Comparison of ENCODE assay signal across 26 cellular contexts in the genomic region with DNA sequence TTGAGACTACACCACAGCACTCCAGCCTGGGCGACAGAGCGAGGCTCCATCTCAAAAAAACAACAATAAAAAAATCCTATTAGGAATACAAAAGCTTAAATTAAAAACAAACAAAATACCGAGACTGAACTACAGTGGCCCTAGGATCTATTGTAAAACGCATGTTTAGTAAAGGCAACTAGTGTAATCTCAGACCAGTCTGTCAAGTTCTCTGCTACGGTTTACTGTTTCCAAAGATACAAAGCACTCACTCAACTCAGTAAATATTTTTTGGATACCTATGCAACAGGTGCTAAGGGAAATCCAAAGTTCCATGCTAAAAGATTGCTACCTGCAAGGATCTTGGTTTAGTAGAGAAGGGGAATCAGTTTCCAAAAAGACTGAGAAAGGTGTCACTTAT. TPM values are rescaled to one million over a fixed set of nuclear protein-coding genes. Genes with fewer than 3 reads are reported as not detected.
DNase-seq lines count a peak whose midpoint lies in the region; ATAC-seq, FAIRE-seq and TF ChIP-seq lines count a peak whose summit lies in the region.
"Had no signal": no experiment of that assay in that cellular context is flagged by ENCODE, and none has a peak within 500 bp of the region (broad histone marks: within the 10 kb centered on the region; RNA-seq: fewer than 3 reads in every experiment).

No MANE protein-coding gene starts in this region.

- H3K27me3 ChIP-seq in right lobe of liver: no peaks in the 10 kb centered on the region
- no peaks in the 10 kb centered on the region for H3K27me3 ChIP-seq in HepG2 (ENCODE audit: control insufficient read depth in 1 of 2, insufficient read depth in 2 of 2, low read length in 2 of 2)
- H3K27me3 ChIP-seq: ovary had no signal

- H3K4me2 ChIP-seq in HepG2 (ENCODE audit: low read depth, low read length): no peak overlapping the region

- ATAC-seq in right lobe of liver (no peak), HepG2 (no peak), left ventricle myocardium superior (no peak)
- ATAC-seq: Panc1 had no signal

- TF ChIP-seq POLR2A in right lobe of liver (IDR thresholded peaks at IDR 0.05) (no peak), HepG2 (IDR thresholded peaks at IDR 0.05; ENCODE audit: insufficient read depth in 1 of 2, low read depth in 2 of 2, low read length in 2 of 2) (no peak)

- DNase-seq in right lobe of liver (no peak), HepG2 (ENCODE audit: low spot score) (no peak), RWPE1 (ENCODE audit: low spot score) (no peak), neural crest cell (ENCODE audit: low read depth, low spot score) (no peak), mesenteric fat pad (ENCODE audit: low spot score) (no peak), left ventricle myocardium superior (no peak)
- no peak for DNase-seq in stimulated activated CD4-positive, alpha-beta T cell treated with anti-CD3 and anti-CD28 coated beads, Interleukin-1b, Interleukin-23, amount 100 ng/mL, for 48 hours
- DNase-seq: activated CD4-positive, alpha-beta T cell treated with anti-CD3 and anti-CD28 coated beads for 48 hours; amygdala; DND-41; GF-D8; kidney glomerular epithelial cell; NCI-H1092 treated with DMSO at 0.1 percent for 48 hours; NCI-H1694 treated with DMSO at 0.1 percent for 48 hours; NCI-H524 treated with DMSO at 0.1 percent for 48 hours; nephron progenitor cell; ovary; SHP77; stimulated activated CD4-positive, alpha-beta T cell treated with anti-CD3 and anti-CD28 coated beads, Interleukin-2, amount 100 ng/mL, for 24 hours; stimulated activated CD8-positive, alpha-beta memory T cell treated with anti-CD3 and anti-CD28 coated beads, Interleukin-4, amount 100 ng/mL, for 48 hours had no signal

- H3K9me3 ChIP-seq in right lobe of liver (no peaks in the 10 kb centered on the region), HepG2 (ENCODE audit: low read length) (no peaks in the 10 kb centered on the region)
- H3K9me3 ChIP-seq: ovary had no signal

- CTCF ChIA-PET in HepG2 (lab: Yijun Ruan, JAX; ENCODE audit: low intra/inter-chr PET ratio, low total read pairs) (no interaction called here), RWPE1 (lab: Yijun Ruan, JAX) (interaction anchor here (1.3 kb wide), 1 partner anchor 139 kb away, joined by 6 read pairs; no protein-coding TSS in a partner anchor)

- intact Hi-C loops in right lobe of liver (cut with DNase I) (no loop called here), HepG2 (cut with micrococcal nuclease; ENCODE audit: unreplicated experiment) (no loop called here), left ventricle myocardium superior (cut with micrococcal nuclease) (no loop called here)

- peaks cover 21% of the 10 kb centered on the region for H3K9me3 Mint-ChIP-seq in neural crest cell

- H3K79me2 ChIP-seq in HepG2 (ENCODE audit: insufficient read depth, low read length): peaks cover 7% of the 10 kb centered on the region

- TF ChIP-seq EP300 in HepG2 (IDR thresholded peaks at IDR 0.05; ENCODE audit: low read depth in 2 of 2, low read length in 2 of 2) (no peak), HepG2 (CRISPR knock-in tag; IDR thresholded peaks at IDR 0.05; ENCODE audit: borderline replicate concordance) (no peak)

- TF ChIP-seq RAD21 in HepG2 (CRISPR knock-in tag; IDR thresholded peaks at IDR 0.05): no peak

- WGBS in right lobe of liver (ENCODE audit: insufficient coverage, low coverage, low lambda C conversion rate, missing lambda C conversion rate): 59% methylated on average over 5 of the region's 5 CpGs
- 52% methylated on average over 5 of the region's 5 CpGs for WGBS in HepG2 (ENCODE audit: low lambda C conversion rate)

- H3K4me1 Mint-ChIP-seq in neural crest cell: peaks cover 9% of the 10 kb centered on the region

- BruUV-seq in HepG2 (replicated peaks; lab: Mats Ljungman, UMichigan): no TSS peak

- H3K27ac ChIP-seq in right lobe of liver: peak overlapping the region in 2 of 3 donors; percentile 27 to 39
- H3K27ac ChIP-seq in HepG2 (ENCODE audit: extremely low read length, insufficient read depth, low read length): no peak overlapping the region
- H3K27ac ChIP-seq in RWPE1: 0 out of 2 replicates have a peak overlapping the region, but pooled peaks have one; percentile 30

- H3K9ac ChIP-seq in HepG2 (ENCODE audit: insufficient read depth, low read depth, low read length): no peak overlapping the region

- H3K36me3 Mint-ChIP-seq in neural crest cell (ENCODE audit: low read depth): peaks cover 18% of the 10 kb centered on the region

- no peak for TF ChIP-seq CTCF in right lobe of liver (IDR thresholded peaks at IDR 0.05)
- no peak for TF ChIP-seq CTCF in HepG2 (CRISPR knock-in tag; IDR thresholded peaks at IDR 0.05)
- TF ChIP-seq CTCF in RWPE1 (conservative IDR thresholded peaks at IDR 0.05; ENCODE audit: low read depth): no peak
- TF ChIP-seq CTCF in neural crest cell (conservative IDR thresholded peaks at IDR 0.05): no peak

- no peak overlapping the region for H2AFZ ChIP-seq in HepG2 (ENCODE audit: low read length)

- H4K20me1 ChIP-seq in HepG2 (ENCODE audit: insufficient read depth, low read length): no peaks in the 10 kb centered on the region

- H3K4me1 ChIP-seq in right lobe of liver (peaks cover 0 to 39% (median 9%) of the 10 kb centered on the region in 4 donors), HepG2 (ENCODE audit: insufficient read depth, low read length) (peaks cover 23% of the 10 kb centered on the region)

- no peak for FAIRE-seq in HepG2 (lab: Jason Lieb, UNC)
- FAIRE-seq: frontal cortex had no signal

- peak overlapping the region; percentile 17 for H3K4me3 Mint-ChIP-seq in neural crest cell
- H3K4me3 Mint-ChIP-seq: activated naive CD4-positive, alpha-beta T cell treated with anti-CD3 and anti-CD28 coated beads, Interleukin-2, amount 50 U/mL, for 24 hours; nephron progenitor cell; stimulated activated naive CD8-positive, alpha-beta T cell treated with anti-CD3 and anti-CD28 coated beads, Interleukin-15, Interleukin-2, amounts not matched to agents 100 ng/mL and 50 ng/mL, for 24 hours had no signal

- in situ Hi-C loops in HepG2 (cut with HindIII; ENCODE audit: extremely low pct_ligation_motif_present, low pct_unique_long_range_greater_than_20kb): no loop called here

- POLR2A ChIA-PET in HepG2 (lab: Yijun Ruan, JAX): no interaction called here
- POLR2A ChIA-PET in RWPE1 (lab: Yijun Ruan, JAX; ENCODE audit: low non-redundant PET): no interaction called here

- H3K27me3 Mint-ChIP-seq in neural crest cell (ENCODE audit: low read depth): no peaks in the 10 kb centered on the region
- H3K27me3 Mint-ChIP-seq: activated naive CD4-positive, alpha-beta T cell treated with anti-CD3 and anti-CD28 coated beads, Interleukin-2, amount 50 U/mL, for 24 hours; stimulated activated naive CD8-positive, alpha-beta T cell treated with anti-CD3 and anti-CD28 coated beads, Interleukin-15, Interleukin-2, amounts not matched to agents 100 ng/mL and 50 ng/mL, for 24 hours had no signal

- no peak overlapping the region for H3K27ac Mint-ChIP-seq in neural crest cell (ENCODE audit: unreplicated experiment)
- H3K27ac Mint-ChIP-seq: activated naive CD4-positive, alpha-beta T cell treated with anti-CD3 and anti-CD28 coated beads, Interleukin-2, amount 50 U/mL, for 24 hours; activated T-helper 2 cell treated with anti-CD3 and anti-CD28 coated beads, Interferon-gamma antibody, Interleukin-2, Interleukin-4, amounts not matched to agents 10 μg/mL and 5 μg/mL and 100 μg/mL, durations not matched to agents 14 hours and 24 hours and 36 hours; nephron progenitor cell; stimulated activated naive CD8-positive, alpha-beta T cell treated with anti-CD3 and anti-CD28 coated beads, Interleukin-15, Interleukin-2, amounts not matched to agents 100 ng/mL and 50 ng/mL, for 24 hours had no signal

- H3K4me3 ChIP-seq in right lobe of liver (no peak overlapping the region), HepG2 (replicated peaks in 1 of 3; ENCODE audit: insufficient read depth in 1 of 3, low read depth in 2 of 3, low read length in 3 of 3) (no peak overlapping the region)
- H3K4me3 ChIP-seq: ovary had no signal

- H3K36me3 ChIP-seq in right lobe of liver: no peaks in the 10 kb centered on the region
- no peaks in the 10 kb centered on the region for H3K36me3 ChIP-seq in HepG2 (replicated peaks in 1 of 2; ENCODE audit: control insufficient read depth in 1 of 2, insufficient read depth in 2 of 2, low read length in 2 of 2)
- H3K36me3 ChIP-seq: ovary had no signal

RNA-seq across cellular contexts. Expression of a gene that starts 3.4 kb away (rescaled TPM):
- total RNA-seq in right lobe of liver (10 to 100 TPM; 14.1 to 21.3 (median 18.6) TPM), HepG2 (2016; rRNA removed; fragmentation: Illumina TruSeq; extraction: Trizol) (33.5 and 36.2 TPM in 2 replicates), neural crest cell (36.5 and 37.9 TPM in 2 replicates), mesenteric fat pad (26.2 TPM), left ventricle myocardium superior (28.4 TPM)
- total RNA-seq in HepG2 (2016; cell fraction: cytosol; rRNA removed; fragmentation: Illumina TruSeq; extraction: Trizol; ENCODE audit: low read depth): 11.4 and 12.2 TPM in 2 replicates
- 31.5 and 33.8 TPM in 2 replicates for total RNA-seq in HepG2 (2016; cell fraction: insoluble cytoplasmic fraction; rRNA removed; fragmentation: Illumina TruSeq; extraction: Trizol)
- total RNA-seq in HepG2 (2016; cell fraction: membrane; rRNA removed; fragmentation: Illumina TruSeq; extraction: Trizol): 18.8 and 19.9 TPM in 2 replicates
- 39.3 and 42.7 TPM in 2 replicates for total RNA-seq in HepG2 (2016; cell fraction: nucleus; rRNA removed; fragmentation: Illumina TruSeq; extraction: Trizol)
- polyA plus RNA-seq in HepG2 (2011; rRNA removed): 11.8 and 15.2 TPM in 2 replicates
- 5.7 and 8.9 TPM in 2 replicates for polyA plus RNA-seq in HepG2 (2011; cell fraction: cytosol; rRNA removed)
- polyA plus RNA-seq in HepG2 (2011; cell fraction: nucleus; rRNA removed): 8.6 and 10.4 TPM in 2 replicates
- 9.7 and 10.5 TPM in 2 replicates for polyA plus RNA-seq in HepG2 (2012)
- polyA plus RNA-seq in HepG2 (2016; cell fraction: cytosol; fragmentation: Illumina TruSeq; extraction: Trizol; ENCODE audit: low read depth): 6.4 and 7.1 TPM in 2 replicates
- 19.7 and 23.4 TPM in 2 replicates for polyA plus RNA-seq in HepG2 (2016; cell fraction: insoluble cytoplasmic fraction; fragmentation: Illumina TruSeq; extraction: Trizol; ENCODE audit: low read depth)
- polyA plus RNA-seq in HepG2 (2016; cell fraction: membrane; fragmentation: Illumina TruSeq; extraction: Trizol; ENCODE audit: low read depth): 7.5 and 8.1 TPM in 2 replicates
- 24.2 and 27.0 TPM in 2 replicates for polyA plus RNA-seq in HepG2 (2016; cell fraction: nucleus; fragmentation: Illumina TruSeq; extraction: Trizol; ENCODE audit: insufficient read depth, low read depth)
- 8.8 and 16.3 TPM in 2 replicates for polyA minus RNA-seq in HepG2 (2011; rRNA and poly(A)+ RNA removed; ENCODE audit: low replicate concordance)
- polyA minus RNA-seq in HepG2 (2011; cell fraction: cytosol; rRNA and poly(A)+ RNA removed): 9.5 and 13.8 TPM in 2 replicates
- polyA minus RNA-seq in HepG2 (2011; cell fraction: nucleus; rRNA and poly(A)+ RNA removed): 78.3 and 78.4 TPM in 2 replicates

RNA-seq across cellular contexts. Expression of a gene that starts 27.6 kb away (rescaled TPM):
- total RNA-seq in right lobe of liver (under 1 TPM in 4 of 6 experiments, not detected in 2; 0.07 to 0.51 (median 0.34) TPM), HepG2 (2016; rRNA removed; fragmentation: Illumina TruSeq; extraction: Trizol) (0.07 TPM in 1 of 2 replicates, not detected in the other), neural crest cell (0.28 and 0.30 TPM in 2 replicates), mesenteric fat pad (0.22 TPM), left ventricle myocardium superior (2.7 TPM)
- not detected in 2 replicates for total RNA-seq in HepG2 (2016; cell fraction: cytosol; rRNA removed; fragmentation: Illumina TruSeq; extraction: Trizol; ENCODE audit: low read depth)
- 0.04 TPM in 1 of 2 replicates, not detected in the other for total RNA-seq in HepG2 (2016; cell fraction: insoluble cytoplasmic fraction; rRNA removed; fragmentation: Illumina TruSeq; extraction: Trizol)
- not detected in 2 replicates for total RNA-seq in HepG2 (2016; cell fraction: membrane; rRNA removed; fragmentation: Illumina TruSeq; extraction: Trizol)
- 0.19 and 0.25 TPM in 2 replicates for total RNA-seq in HepG2 (2016; cell fraction: nucleus; rRNA removed; fragmentation: Illumina TruSeq; extraction: Trizol)
- polyA plus RNA-seq in HepG2 (2011; rRNA removed): 0.07 and 0.15 TPM in 2 replicates
- polyA plus RNA-seq in HepG2 (2011; cell fraction: cytosol; rRNA removed): 0.03 TPM in 1 of 2 replicates, not detected in the other
- polyA plus RNA-seq in HepG2 (2011; cell fraction: nucleus; rRNA removed): 0.61 and 0.79 TPM in 2 replicates
- 0.08 and 0.13 TPM in 2 replicates for polyA plus RNA-seq in HepG2 (2012)
- polyA plus RNA-seq in HepG2 (2016; cell fraction: cytosol; fragmentation: Illumina TruSeq; extraction: Trizol; ENCODE audit: low read depth): not detected in 2 replicates
- polyA plus RNA-seq in HepG2 (2016; cell fraction: insoluble cytoplasmic fraction; fragmentation: Illumina TruSeq; extraction: Trizol; ENCODE audit: low read depth): not detected in 2 replicates
- not detected in 2 replicates for polyA plus RNA-seq in HepG2 (2016; cell fraction: membrane; fragmentation: Illumina TruSeq; extraction: Trizol; ENCODE audit: low read depth)
- polyA plus RNA-seq in HepG2 (2016; cell fraction: nucleus; fragmentation: Illumina TruSeq; extraction: Trizol; ENCODE audit: insufficient read depth, low read depth): 0.11 and 0.25 TPM in 2 replicates
- polyA minus RNA-seq in HepG2 (2011; rRNA and poly(A)+ RNA removed; ENCODE audit: low replicate concordance): not detected in 2 replicates
- not detected in 2 replicates for polyA minus RNA-seq in HepG2 (2011; cell fraction: cytosol; rRNA and poly(A)+ RNA removed)
- polyA minus RNA-seq in HepG2 (2011; cell fraction: nucleus; rRNA and poly(A)+ RNA removed): 0.37 and 0.39 TPM in 2 replicates
- total RNA-seq: lung microvascular endothelial cell had no signal
